In the genomic region with DNA sequence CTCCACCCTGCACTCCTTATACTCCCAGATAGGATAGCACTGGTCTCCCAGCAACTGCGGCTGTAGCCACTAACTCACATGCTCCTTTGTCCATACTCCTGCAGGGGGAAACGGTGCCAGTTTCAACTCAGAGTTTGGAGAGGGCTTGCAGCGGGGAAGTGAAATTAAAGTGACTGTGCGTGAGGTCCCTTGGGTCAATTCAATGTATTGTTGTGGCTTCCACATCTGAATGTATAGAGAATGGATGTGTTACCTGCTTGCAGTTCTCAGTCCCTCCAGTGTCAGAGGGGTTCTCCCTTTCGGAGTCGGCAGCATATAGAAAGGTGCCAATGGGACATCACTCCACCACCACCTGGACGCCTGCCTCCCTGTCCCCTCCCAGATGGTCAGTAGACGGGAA, we compare ENCODE assay signal across 1 cellular context.
TF ChIP-seq lines count a peak whose summit lies in the region.

No MANE protein-coding gene starts in this region.

TF ChIP-seq in WTC11, 78 proteins besides CTCF, POLR2A, EP300 and RAD21 (continued from another document):
- TF ChIP-seq, protein P1, sequence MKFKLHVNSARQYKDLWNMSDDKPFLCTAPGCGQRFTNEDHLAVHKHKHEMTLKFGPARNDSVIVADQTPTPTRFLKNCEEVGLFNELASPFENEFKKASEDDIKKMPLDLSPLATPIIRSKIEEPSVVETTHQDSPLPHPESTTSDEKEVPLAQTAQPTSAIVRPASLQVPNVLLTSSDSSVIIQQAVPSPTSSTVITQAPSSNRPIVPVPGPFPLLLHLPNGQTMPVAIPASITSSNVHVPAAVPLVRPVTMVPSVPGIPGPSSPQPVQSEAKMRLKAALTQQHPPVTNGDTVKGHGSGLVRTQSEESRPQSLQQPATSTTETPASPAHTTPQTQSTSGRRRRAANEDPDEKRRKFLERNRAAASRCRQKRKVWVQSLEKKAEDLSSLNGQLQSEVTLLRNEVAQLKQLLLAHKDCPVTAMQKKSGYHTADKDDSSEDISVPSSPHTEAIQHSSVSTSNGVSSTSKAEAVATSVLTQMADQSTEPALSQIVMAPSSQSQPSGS (CRISPR knock-in tag; IDR thresholded peaks at IDR 0.05; ENCODE audit: borderline replicate concordance, low read depth): no peak
- TF ChIP-seq IRF2 (CRISPR knock-in tag; IDR thresholded peaks at IDR 0.05; ENCODE audit: borderline replicate concordance, low read depth): no peak
